1 cellular context compared by ENCODE assay signal in the genomic region with DNA sequence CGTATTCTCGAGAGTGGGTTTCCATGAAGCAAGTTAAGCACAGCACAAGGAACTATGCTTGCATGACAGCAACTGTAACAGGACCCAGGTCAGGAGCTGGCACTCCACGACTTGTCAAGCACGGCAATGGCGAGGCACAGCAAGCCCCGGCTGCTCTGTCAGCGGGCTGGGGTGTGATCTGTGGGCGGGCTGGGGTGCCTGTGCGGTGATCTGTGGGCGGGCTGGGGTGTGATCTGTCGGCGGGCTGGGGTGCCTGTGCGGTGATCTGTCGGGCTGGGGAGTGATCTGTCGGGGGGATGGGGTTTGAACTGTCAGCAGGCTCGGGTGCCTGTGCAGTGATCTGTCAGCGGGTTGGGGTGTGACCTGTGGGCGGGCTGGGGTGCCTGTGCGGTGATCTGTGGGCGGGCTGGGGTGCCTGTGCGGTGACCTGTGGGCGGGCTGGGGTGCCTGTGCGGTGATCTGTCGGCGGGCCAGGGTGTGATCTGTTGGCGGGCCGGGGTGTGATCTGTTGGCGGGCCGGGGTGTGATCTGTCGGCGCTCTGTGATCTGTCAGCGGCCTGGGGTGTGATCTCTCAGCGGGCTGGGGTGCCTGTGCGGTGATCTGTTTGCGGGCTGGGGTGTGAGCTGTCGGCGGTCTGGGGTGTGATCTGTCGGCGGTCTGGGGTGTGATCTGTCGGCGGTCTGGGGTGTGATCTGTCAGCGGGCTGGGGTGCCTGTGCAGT.
TF ChIP-seq lines count a peak whose summit lies in the region.

No MANE protein-coding gene starts in this region.

TF ChIP-seq in HepG2, 621 proteins besides CTCF, POLR2A, EP300 and RAD21:
- TF ChIP-seq, protein P1, sequence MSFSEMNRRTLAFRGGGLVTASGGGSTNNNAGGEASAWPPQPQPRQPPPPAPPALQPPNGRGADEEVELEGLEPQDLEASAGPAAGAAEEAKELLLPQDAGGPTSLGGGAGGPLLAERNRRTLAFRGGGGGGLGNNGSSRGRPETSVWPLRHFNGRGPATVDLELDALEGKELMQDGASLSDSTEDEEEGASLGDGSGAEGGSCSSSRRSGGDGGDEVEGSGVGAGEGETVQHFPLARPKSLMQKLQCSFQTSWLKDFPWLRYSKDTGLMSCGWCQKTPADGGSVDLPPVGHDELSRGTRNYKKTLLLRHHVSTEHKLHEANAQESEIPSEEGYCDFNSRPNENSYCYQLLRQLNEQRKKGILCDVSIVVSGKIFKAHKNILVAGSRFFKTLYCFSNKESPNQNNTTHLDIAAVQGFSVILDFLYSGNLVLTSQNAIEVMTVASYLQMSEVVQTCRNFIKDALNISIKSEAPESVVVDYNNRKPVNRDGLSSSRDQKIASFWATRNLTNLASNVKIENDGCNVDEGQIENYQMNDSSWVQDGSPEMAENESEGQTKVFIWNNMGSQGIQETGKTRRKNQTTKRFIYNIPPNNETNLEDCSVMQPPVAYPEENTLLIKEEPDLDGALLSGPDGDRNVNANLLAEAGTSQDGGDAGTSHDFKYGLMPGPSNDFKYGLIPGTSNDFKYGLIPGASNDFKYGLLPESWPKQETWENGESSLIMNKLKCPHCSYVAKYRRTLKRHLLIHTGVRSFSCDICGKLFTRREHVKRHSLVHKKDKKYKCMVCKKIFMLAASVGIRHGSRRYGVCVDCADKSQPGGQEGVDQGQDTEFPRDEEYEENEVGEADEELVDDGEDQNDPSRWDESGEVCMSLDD (CRISPR knock-in tag; IDR thresholded peaks at IDR 0.05; ENCODE audit: borderline replicate concordance) = no peak
- TF ChIP-seq, protein P2, sequence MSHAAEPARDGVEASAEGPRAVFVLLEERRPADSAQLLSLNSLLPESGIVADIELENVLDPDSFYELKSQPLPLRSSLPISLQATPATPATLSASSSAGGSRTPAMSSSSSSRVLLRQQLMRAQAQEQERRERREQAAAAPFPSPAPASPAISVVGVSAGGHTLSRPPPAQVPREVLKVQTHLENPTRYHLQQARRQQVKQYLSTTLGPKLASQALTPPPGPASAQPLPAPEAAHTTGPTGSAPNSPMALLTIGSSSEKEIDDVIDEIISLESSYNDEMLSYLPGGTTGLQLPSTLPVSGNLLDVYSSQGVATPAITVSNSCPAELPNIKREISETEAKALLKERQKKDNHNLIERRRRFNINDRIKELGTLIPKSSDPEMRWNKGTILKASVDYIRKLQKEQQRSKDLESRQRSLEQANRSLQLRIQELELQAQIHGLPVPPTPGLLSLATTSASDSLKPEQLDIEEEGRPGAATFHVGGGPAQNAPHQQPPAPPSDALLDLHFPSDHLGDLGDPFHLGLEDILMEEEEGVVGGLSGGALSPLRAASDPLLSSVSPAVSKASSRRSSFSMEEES (CRISPR knock-in tag; IDR thresholded peaks at IDR 0.05) = no peak
- TF ChIP-seq, protein P3, sequence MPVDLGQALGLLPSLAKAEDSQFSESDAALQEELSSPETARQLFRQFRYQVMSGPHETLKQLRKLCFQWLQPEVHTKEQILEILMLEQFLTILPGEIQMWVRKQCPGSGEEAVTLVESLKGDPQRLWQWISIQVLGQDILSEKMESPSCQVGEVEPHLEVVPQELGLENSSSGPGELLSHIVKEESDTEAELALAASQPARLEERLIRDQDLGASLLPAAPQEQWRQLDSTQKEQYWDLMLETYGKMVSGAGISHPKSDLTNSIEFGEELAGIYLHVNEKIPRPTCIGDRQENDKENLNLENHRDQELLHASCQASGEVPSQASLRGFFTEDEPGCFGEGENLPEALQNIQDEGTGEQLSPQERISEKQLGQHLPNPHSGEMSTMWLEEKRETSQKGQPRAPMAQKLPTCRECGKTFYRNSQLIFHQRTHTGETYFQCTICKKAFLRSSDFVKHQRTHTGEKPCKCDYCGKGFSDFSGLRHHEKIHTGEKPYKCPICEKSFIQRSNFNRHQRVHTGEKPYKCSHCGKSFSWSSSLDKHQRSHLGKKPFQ (CRISPR knock-in tag; IDR thresholded peaks at IDR 0.05; ENCODE audit: insufficient replicate concordance) = peak; percentile 44
TF ChIP-seq in HepG2: peak in this region for 1.
